Comparison of ENCODE assay signal across 8 cellular contexts in the genomic region with DNA sequence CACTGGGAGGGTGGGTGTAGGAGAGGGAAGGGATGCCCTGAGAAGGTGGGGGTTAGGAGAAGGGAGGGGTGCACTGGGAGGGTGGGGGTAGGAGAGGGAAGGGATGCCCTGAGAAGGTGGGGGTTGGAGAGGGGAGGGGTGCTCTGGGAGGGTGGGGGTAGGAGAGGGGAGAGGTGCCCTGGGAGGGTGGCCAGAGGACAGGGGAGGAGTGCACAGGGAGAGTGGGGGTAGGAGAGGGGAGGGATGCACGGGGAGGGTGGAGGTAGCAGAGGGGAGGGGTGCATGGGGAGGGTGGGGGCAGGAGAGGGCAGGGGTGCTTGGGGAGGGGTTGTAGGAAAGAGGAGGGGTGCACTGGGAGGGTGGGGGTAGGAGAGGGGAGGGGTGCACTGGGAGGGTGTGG. TPM values are rescaled to one million over a fixed set of nuclear protein-coding genes. Genes with fewer than 3 reads are reported as not detected.
"Had no signal": no experiment of that assay in that cellular context is flagged by ENCODE, and none has a peak within 500 bp of the region (broad histone marks: within the 10 kb centered on the region; RNA-seq: fewer than 3 reads in every experiment).

No MANE protein-coding gene starts in this region.

- H3K9me3 Mint-ChIP-seq: GM23338, H9, IgD-negative memory B cell had no signal

- H3K36me3 Mint-ChIP-seq: IgD-negative memory B cell had no signal

- ATAC-seq: GM23338 had no signal

- H3K27ac ChIP-seq: HL-60 had no signal

- H3K4me3 Mint-ChIP-seq: GM23338, H9, IgD-negative memory B cell had no signal

- H3K27ac Mint-ChIP-seq: GM23338, H9 had no signal

- DNase-seq: H9, HCEC 1CT, KBM-7 had no signal

- H3K4me3 ChIP-seq: GM23338 had no signal

- H3K4me1 Mint-ChIP-seq: GM23338, IgD-negative memory B cell had no signal

RNA-seq across cellular contexts. Expression of a gene that starts 3.2 kb away (rescaled TPM):
- total RNA-seq: GM23338, H1, H9, HepG2 had no signal
- polyA plus RNA-seq: H1 had no signal
